ENCODE assay signal across 8 cellular contexts in the genomic region with DNA sequence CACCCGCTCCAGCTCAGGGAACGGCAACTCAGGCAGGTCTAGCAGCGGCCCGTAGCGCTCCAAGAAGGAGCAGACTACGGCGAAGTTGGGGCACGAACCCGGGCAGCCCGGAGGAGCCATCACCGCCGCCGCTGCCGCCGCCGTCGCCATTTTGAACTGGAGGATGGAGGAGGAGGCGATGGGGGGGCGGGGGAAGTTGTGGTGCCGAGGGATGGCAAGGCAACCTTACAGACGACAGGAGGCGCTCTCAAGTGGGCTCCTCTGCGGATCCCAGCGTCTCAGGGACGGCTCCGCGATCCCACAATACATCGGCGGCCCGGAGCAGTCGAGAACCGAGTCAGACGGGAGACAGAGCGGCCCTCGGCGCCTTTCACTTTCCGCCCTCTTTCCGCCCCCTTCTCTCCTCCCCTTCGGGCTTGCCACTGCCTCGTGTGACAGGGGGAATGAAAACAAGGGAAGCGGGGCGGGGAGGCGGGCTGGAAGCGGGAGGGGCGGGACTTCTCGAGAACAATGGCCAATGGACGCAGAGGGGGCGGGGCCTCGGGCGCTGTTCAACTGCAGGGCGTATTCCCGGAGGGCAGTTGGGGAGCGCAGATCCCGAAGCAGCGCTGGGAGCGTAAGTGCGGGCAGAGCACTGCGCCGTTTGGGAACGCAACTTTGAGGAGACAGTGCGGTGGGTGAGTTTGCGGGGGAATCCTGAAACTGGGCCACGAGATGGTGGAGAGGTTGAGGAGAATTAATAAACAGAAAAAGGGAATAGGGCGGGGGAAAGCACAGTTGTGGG. TPM values are rescaled to one million over a fixed set of nuclear protein-coding genes. Genes with fewer than 3 reads are reported as not detected.
DNase-seq lines count a peak whose midpoint lies in the region; ATAC-seq and TF ChIP-seq lines count a peak whose summit lies in the region.

A gene (plus strand): TSS at position 580 of the 784 bp plus-strand sequence. CDS start 21,353 bp downstream, outside the sequence.
A gene with protein sequence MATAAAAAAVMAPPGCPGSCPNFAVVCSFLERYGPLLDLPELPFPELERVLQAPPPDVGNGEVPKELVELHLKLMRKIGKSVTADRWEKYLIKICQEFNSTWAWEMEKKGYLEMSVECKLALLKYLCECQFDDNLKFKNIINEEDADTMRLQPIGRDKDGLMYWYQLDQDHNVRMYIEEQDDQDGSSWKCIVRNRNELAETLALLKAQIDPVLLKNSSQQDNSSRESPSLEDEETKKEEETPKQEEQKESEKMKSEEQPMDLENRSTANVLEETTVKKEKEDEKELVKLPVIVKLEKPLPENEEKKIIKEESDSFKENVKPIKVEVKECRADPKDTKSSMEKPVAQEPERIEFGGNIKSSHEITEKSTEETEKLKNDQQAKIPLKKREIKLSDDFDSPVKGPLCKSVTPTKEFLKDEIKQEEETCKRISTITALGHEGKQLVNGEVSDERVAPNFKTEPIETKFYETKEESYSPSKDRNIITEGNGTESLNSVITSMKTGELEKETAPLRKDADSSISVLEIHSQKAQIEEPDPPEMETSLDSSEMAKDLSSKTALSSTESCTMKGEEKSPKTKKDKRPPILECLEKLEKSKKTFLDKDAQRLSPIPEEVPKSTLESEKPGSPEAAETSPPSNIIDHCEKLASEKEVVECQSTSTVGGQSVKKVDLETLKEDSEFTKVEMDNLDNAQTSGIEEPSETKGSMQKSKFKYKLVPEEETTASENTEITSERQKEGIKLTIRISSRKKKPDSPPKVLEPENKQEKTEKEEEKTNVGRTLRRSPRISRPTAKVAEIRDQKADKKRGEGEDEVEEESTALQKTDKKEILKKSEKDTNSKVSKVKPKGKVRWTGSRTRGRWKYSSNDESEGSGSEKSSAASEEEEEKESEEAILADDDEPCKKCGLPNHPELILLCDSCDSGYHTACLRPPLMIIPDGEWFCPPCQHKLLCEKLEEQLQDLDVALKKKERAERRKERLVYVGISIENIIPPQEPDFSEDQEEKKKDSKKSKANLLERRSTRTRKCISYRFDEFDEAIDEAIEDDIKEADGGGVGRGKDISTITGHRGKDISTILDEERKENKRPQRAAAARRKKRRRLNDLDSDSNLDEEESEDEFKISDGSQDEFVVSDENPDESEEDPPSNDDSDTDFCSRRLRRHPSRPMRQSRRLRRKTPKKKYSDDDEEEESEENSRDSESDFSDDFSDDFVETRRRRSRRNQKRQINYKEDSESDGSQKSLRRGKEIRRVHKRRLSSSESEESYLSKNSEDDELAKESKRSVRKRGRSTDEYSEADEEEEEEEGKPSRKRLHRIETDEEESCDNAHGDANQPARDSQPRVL (N-terminal part only) (minus strand): TSS at position 158 of the 784 bp plus-strand sequence. CDS start 8 bp downstream, at position 150.

- no peaks in the 10 kb centered on the region for H3K36me3 ChIP-seq in osteoblast (ENCODE audit: insufficient read depth, low read length)
- no peaks in the 10 kb centered on the region for H3K36me3 ChIP-seq in thoracic aorta

- peak within 1 kb of the TSS; percentile 97 for H3K4me3 Mint-ChIP-seq in HFFc6
- H3K4me3 Mint-ChIP-seq in activated naive CD4-positive, alpha-beta T cell treated with anti-CD3 and anti-CD28 coated beads, Interleukin-2, amount 50 U/mL, for 24 hours: peak within 1 kb of the TSS; percentile 99

- TF ChIP-seq CTCF in HFFc6 (IDR thresholded peaks at IDR 0.05) (peak; percentile 83), osteoblast (IDR thresholded peaks at IDR 0.05; ENCODE audit: extremely low read depth, low read depth, low read length) (peak; percentile 60), thoracic aorta (IDR thresholded peaks at IDR 0.05) (peak; percentile 62)

- H2AFZ ChIP-seq in osteoblast (ENCODE audit: low read length): peak within 1 kb of the TSS; percentile 96

- peaks cover 50% of the 10 kb centered on the region for H3K79me2 ChIP-seq in osteoblast (ENCODE audit: insufficient read depth, low read length)

- peaks cover 34% of the 10 kb centered on the region for H3K4me1 ChIP-seq in osteoblast (ENCODE audit: insufficient read depth, low read length)
- peaks cover 25 to 61% of the 10 kb centered on the region in 2 donors for H3K4me1 ChIP-seq in thoracic aorta (ENCODE audit: control insufficient read depth in 1 of 2, low read depth in 2 of 2)

- H3K27ac Mint-ChIP-seq in HFFc6: peak within 1 kb of the TSS; percentile 86
- peak within 1 kb of the TSS; percentile 98 for H3K27ac Mint-ChIP-seq in activated naive CD4-positive, alpha-beta T cell treated with anti-CD3 and anti-CD28 coated beads, Interleukin-2, amount 50 U/mL, for 24 hours

- H3K36me3 Mint-ChIP-seq in HFFc6 (ENCODE audit: low read depth): peaks cover 4% of the 10 kb centered on the region; the same call in 1 of the 2 replicates
- no peaks in the 10 kb centered on the region for H3K36me3 Mint-ChIP-seq in activated naive CD4-positive, alpha-beta T cell treated with anti-CD3 and anti-CD28 coated beads, Interleukin-2, amount 50 U/mL, for 24 hours

- peak; percentile 96 for ATAC-seq in thoracic aorta (ENCODE audit: insufficient number of reproducible peaks, low FRiP score, low read depth)

- peaks cover 5% of the 10 kb centered on the region for H3K27me3 Mint-ChIP-seq in HFFc6 (ENCODE audit: insufficient read depth)
- H3K27me3 Mint-ChIP-seq in activated naive CD4-positive, alpha-beta T cell treated with anti-CD3 and anti-CD28 coated beads, Interleukin-2, amount 50 U/mL, for 24 hours: no peaks in the 10 kb centered on the region

- H3K27ac ChIP-seq in osteoblast (ENCODE audit: low read depth, low read length): peak within 1 kb of the TSS; percentile 73
- H3K27ac ChIP-seq in thoracic aorta: peak within 1 kb of the TSS; percentile 95 to 99

- peak within 1 kb of the TSS; percentile 97 for H3K4me2 ChIP-seq in osteoblast (ENCODE audit: insufficient read depth, low read length)

- peaks cover 37% of the 10 kb centered on the region for H3K4me1 Mint-ChIP-seq in HFFc6 (ENCODE audit: low read depth)
- H3K4me1 Mint-ChIP-seq in activated naive CD4-positive, alpha-beta T cell treated with anti-CD3 and anti-CD28 coated beads, Interleukin-2, amount 50 U/mL, for 24 hours: peaks cover 42% of the 10 kb centered on the region

- H3K4me3 ChIP-seq in GM08714 (ENCODE audit: low read length) (peak within 1 kb of the TSS; percentile 77), osteoblast (ENCODE audit: insufficient read depth, low read length) (peak within 1 kb of the TSS; percentile 86), thoracic aorta (peak within 1 kb of the TSS; percentile 99)

- H3K27me3 ChIP-seq in osteoblast (ENCODE audit: insufficient read depth, low read length) (no peaks in the 10 kb centered on the region), thoracic aorta (replicated peaks; ENCODE audit: insufficient read depth) (no peaks in the 10 kb centered on the region)

- H3K9me3 ChIP-seq in osteoblast (ENCODE audit: low read depth, low read length) (no peaks in the 10 kb centered on the region), thoracic aorta (no peaks in the 10 kb centered on the region)

- peaks cover 35% of the 10 kb centered on the region for H4K20me1 ChIP-seq in osteoblast (ENCODE audit: insufficient read depth, low read length)

- DNase-seq in HFFc6 (peak; percentile 98), NAMALWA (ENCODE audit: low spot score) (peak; percentile 98), SK-N-DZ (ENCODE audit: low spot score) (peak; percentile 98), glomerular visceral epithelial cell (ENCODE audit: extremely low spot score) (peak; percentile 98), osteoblast (ENCODE audit: insufficient read length, low spot score, missing footprints) (peak; percentile 94), thoracic aorta (ENCODE audit: low spot score) (peak; percentile 97)

- no peaks in the 10 kb centered on the region for H3K9me3 Mint-ChIP-seq in HFFc6
- no peaks in the 10 kb centered on the region for H3K9me3 Mint-ChIP-seq in activated naive CD4-positive, alpha-beta T cell treated with anti-CD3 and anti-CD28 coated beads, Interleukin-2, amount 50 U/mL, for 24 hours

RNA-seq across cellular contexts. Expression of the first gene that starts in this region (rescaled TPM):
- 10 to 100 TPM; 33.3 to 48.5 (median 39.5) TPM for total RNA-seq in HFFc6 (2021; fragmentation: NEBNext Ultra II Directional; extraction: Animal tissue kit (Norgen Biotek cat#: 25700))
- polyA plus RNA-seq in SK-N-DZ (2014; cell fraction: cytosol; rRNA removed): 31.6 and 39.7 TPM in 2 replicates
- 25.7 and 37.6 TPM in 2 replicates for polyA plus RNA-seq in SK-N-DZ (2014; cell fraction: nucleus; rRNA removed)
- total RNA-seq in osteoblast: 14.8 and 15.6 TPM in 2 replicates
- 10 to 100 TPM; 38.9 to 41.3 TPM for total RNA-seq in thoracic aorta

RNA-seq across cellular contexts. Expression of the second gene that starts in this region (rescaled TPM):
- total RNA-seq in HFFc6 (2021; fragmentation: NEBNext Ultra II Directional; extraction: Animal tissue kit (Norgen Biotek cat#: 25700)): 10 to 100 TPM; 44.7 to 59.2 (median 55.3) TPM
- polyA plus RNA-seq in SK-N-DZ (2014; cell fraction: cytosol; rRNA removed): 9.1 and 17.6 TPM in 2 replicates
- 27.5 and 28.2 TPM in 2 replicates for polyA plus RNA-seq in SK-N-DZ (2014; cell fraction: nucleus; rRNA removed)
- total RNA-seq in osteoblast (36.9 and 41.8 TPM in 2 replicates), thoracic aorta (100 to 1,000 TPM in 1 of 2 donors, 10 to 100 TPM in 1; 86.6 to 107 TPM)

Comparison
In these comparisons a context has a peak if more than half of its experiments do, and no peak if none do; other contexts are left out.
1. Peak in every context shown above with its lines: DNase-seq, ATAC-seq, H3K4me3 ChIP-seq and H3K27ac ChIP-seq.